Comparison of ENCODE assay signal across 8 cellular contexts in the genomic region with DNA sequence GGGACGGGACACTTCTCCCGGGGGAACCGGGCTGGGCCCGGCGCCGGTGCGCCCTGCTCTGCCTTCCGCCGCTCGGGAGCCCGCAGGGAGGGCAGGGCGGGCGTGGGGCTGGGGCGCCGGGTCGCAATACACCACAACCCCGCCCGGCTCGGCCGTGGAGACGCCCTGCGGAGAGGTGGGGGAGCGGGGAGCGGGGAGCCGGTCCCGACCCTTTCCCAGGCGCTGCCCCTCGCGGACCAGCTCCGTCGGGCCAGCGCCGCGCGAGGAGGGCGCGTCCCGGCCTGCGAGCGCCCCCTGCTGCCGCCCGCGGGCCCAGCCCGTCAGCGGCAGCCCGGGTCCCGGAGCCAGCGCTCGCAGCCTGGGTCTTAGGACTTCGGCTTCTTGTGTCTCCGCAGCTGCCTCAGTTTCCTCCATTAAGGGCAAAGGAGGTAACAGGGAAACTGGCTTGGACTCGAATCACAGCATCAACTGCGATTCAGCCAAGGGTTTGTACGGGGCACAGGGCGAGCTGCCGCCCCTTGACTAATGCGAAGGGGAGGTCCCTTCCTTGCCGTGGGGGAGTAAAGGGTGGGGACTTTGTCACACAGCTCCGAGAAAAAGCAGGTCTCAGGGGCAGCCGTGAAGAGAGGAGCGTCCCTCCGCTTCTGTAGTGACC. TPM values are rescaled to one million over a fixed set of nuclear protein-coding genes. Genes with fewer than 3 reads are reported as not detected.
DNase-seq lines count a peak whose midpoint lies in the region; ATAC-seq and TF ChIP-seq lines count a peak whose summit lies in the region.

No MANE protein-coding gene starts in this region.

- peak overlapping the region; percentile 75 for H3K4me3 Mint-ChIP-seq in activated T-helper 1 cell treated with anti-CD3 and anti-CD28 coated beads, Interleukin-12 subunit alpha, Interleukin-12 subunit beta, Interleukin-2, Interleukin-4 antibody, amounts not matched to agents 30 ng/mL and 10 ng/mL and 1 ng/mL, durations not matched to agents 14 hours and 24 hours and 36 hours

- DNase-seq in 8988T (peak; percentile 98), NOMO-1 treated with dmso at 0.1 percent for 144 hours (lab: John Stamatoyannopoulos, UW; ENCODE audit: unreplicated experiment) (peak; percentile 18), foreskin keratinocyte (peak in 1 of 2 donors; percentile 28), omental fat pad (ENCODE audit: low spot score) (no peak), vagina (ENCODE audit: extremely low spot score in 2 of 2) (no peak)
- DNase-seq in activated T-helper 1 cell treated with anti-CD3 and anti-CD28 coated beads, Interleukin-12 subunit alpha, Interleukin-12 subunit beta, Interleukin-2, Interleukin-4 antibody, amounts not matched to agents 30 ng/mL and 10 ng/mL and 1 ng/mL, durations not matched to agents 14 hours and 24 hours and 36 hours (ENCODE audit: low spot score), result peak; percentile 61

- no peaks in the 10 kb centered on the region for H3K36me3 ChIP-seq in vagina

- intact Hi-C loops in activated T-helper 1 cell treated with anti-CD3 and anti-CD28 coated beads, Interleukin-12 subunit alpha, Interleukin-12 subunit beta, Interleukin-2, Interleukin-4 antibody, amounts not matched to agents 30 ng/mL and 10 ng/mL and 1 ng/mL, durations not matched to agents 14 hours and 24 hours and 36 hours (cut with micrococcal nuclease), result loop anchor here (1.0 to 5.0 kb wide), 4 partner anchors 28 to 150 kb away; partner anchors contain the start of genes CIAO1, DUSP2 and TMEM127
- intact Hi-C loops in vagina (cut with DNase I), result loop anchor here (5.0 kb wide), 1 partner anchor 125 kb away; the partner anchor contains the start of gene ANKRD36C

- peaks cover 28% of the 10 kb centered on the region for H3K4me1 Mint-ChIP-seq in activated T-helper 1 cell treated with anti-CD3 and anti-CD28 coated beads, Interleukin-12 subunit alpha, Interleukin-12 subunit beta, Interleukin-2, Interleukin-4 antibody, amounts not matched to agents 30 ng/mL and 10 ng/mL and 1 ng/mL, durations not matched to agents 14 hours and 24 hours and 36 hours (ENCODE audit: low read depth)

- no peaks in the 10 kb centered on the region for H3K9me3 Mint-ChIP-seq in activated T-helper 1 cell treated with anti-CD3 and anti-CD28 coated beads, Interleukin-12 subunit alpha, Interleukin-12 subunit beta, Interleukin-2, Interleukin-4 antibody, amounts not matched to agents 30 ng/mL and 10 ng/mL and 1 ng/mL, durations not matched to agents 14 hours and 24 hours and 36 hours

- TF ChIP-seq POLR2A in vagina (IDR thresholded peaks at IDR 0.05), result no peak

- TF ChIP-seq CTCF in GM12874 (IDR thresholded peaks at IDR 0.05; ENCODE audit: insufficient read depth, low read depth, low read length) (peak; percentile 86), foreskin keratinocyte (conservative IDR thresholded peaks at IDR 0.05) (peak; percentile 91), omental fat pad (IDR thresholded peaks at IDR 0.05) (peak in 2 of 3 donors; percentile 76 to 77), vagina (IDR thresholded peaks at IDR 0.05) (peak in 2 of 3 experiments; percentile 8 to 78)

- H3K4me1 ChIP-seq in foreskin keratinocyte (no peaks in the 10 kb centered on the region), vagina (peaks cover 13% of the 10 kb centered on the region)

- H3K27me3 ChIP-seq in foreskin keratinocyte (peaks cover 64% of the 10 kb centered on the region), vagina (no peaks in the 10 kb centered on the region)

- ATAC-seq in HG02938 (IDR thresholded peaks at IDR 0.05; ENCODE audit: unreplicated experiment) (peak; percentile 53), foreskin keratinocyte (peak; percentile 70), omental fat pad (ENCODE audit: low FRiP score) (peak; percentile 67)

- H3K36me3 Mint-ChIP-seq in activated T-helper 1 cell treated with anti-CD3 and anti-CD28 coated beads, Interleukin-12 subunit alpha, Interleukin-12 subunit beta, Interleukin-2, Interleukin-4 antibody, amounts not matched to agents 30 ng/mL and 10 ng/mL and 1 ng/mL, durations not matched to agents 14 hours and 24 hours and 36 hours (ENCODE audit: low read depth), result no peaks in the 10 kb centered on the region

- H3K27ac ChIP-seq in foreskin keratinocyte, result no peak overlapping the region
- H3K27ac ChIP-seq in vagina, result peak overlapping the region; percentile 48

- H3K9me3 ChIP-seq in vagina, result no peaks in the 10 kb centered on the region

- peaks cover 37% of the 10 kb centered on the region for H3K27me3 Mint-ChIP-seq in activated T-helper 1 cell treated with anti-CD3 and anti-CD28 coated beads, Interleukin-12 subunit alpha, Interleukin-12 subunit beta, Interleukin-2, Interleukin-4 antibody, amounts not matched to agents 30 ng/mL and 10 ng/mL and 1 ng/mL, durations not matched to agents 14 hours and 24 hours and 36 hours (ENCODE audit: insufficient read depth)

- peak overlapping the region; percentile 57 to 74 for H3K4me3 ChIP-seq in vagina

- no peak overlapping the region for H3K27ac Mint-ChIP-seq in activated T-helper 1 cell treated with anti-CD3 and anti-CD28 coated beads, Interleukin-12 subunit alpha, Interleukin-12 subunit beta, Interleukin-2, Interleukin-4 antibody, amounts not matched to agents 30 ng/mL and 10 ng/mL and 1 ng/mL, durations not matched to agents 14 hours and 24 hours and 36 hours

RNA-seq across cellular contexts. Expression of gene ADRA2B, which starts 0.6 kb away (rescaled TPM):
- total RNA-seq in activated T-helper 1 cell treated with anti-CD3 and anti-CD28 coated beads, Interleukin-12 subunit alpha, Interleukin-12 subunit beta, Interleukin-2, Interleukin-4 antibody, amounts not matched to agents 30 ng/mL and 10 ng/mL and 1 ng/mL, durations not matched to agents 14 hours and 24 hours and 36 hours, result 0.12 and 0.21 TPM in 2 replicates
- total RNA-seq in foreskin keratinocyte, result 0.03 and 0.04 TPM in 2 replicates
- 0.01 and 0.04 TPM in 2 replicates for polyA plus RNA-seq in foreskin keratinocyte
- 1 to 10 TPM in 3 of 4 donors, under 1 TPM in 1; 0.63 to 9.8 (median 2.6) TPM for total RNA-seq in omental fat pad
- total RNA-seq in vagina, result 0.49 TPM

RNA-seq across cellular contexts. Expression of gene ASTL, which starts 21.3 kb away (rescaled TPM):
- 2.0 and 2.9 TPM in 2 replicates for total RNA-seq in activated T-helper 1 cell treated with anti-CD3 and anti-CD28 coated beads, Interleukin-12 subunit alpha, Interleukin-12 subunit beta, Interleukin-2, Interleukin-4 antibody, amounts not matched to agents 30 ng/mL and 10 ng/mL and 1 ng/mL, durations not matched to agents 14 hours and 24 hours and 36 hours
- total RNA-seq in foreskin keratinocyte, result not detected in 2 replicates
- not detected in 2 replicates for polyA plus RNA-seq in foreskin keratinocyte
- 1 to 10 TPM in 1 of 4 donors, under 1 TPM in 1, not detected in 2; 0.84 to 3.3 TPM for total RNA-seq in omental fat pad
- total RNA-seq in vagina, result not detected

RNA-seq across cellular contexts. Expression of gene DUSP2, which starts 28.2 kb away (rescaled TPM):
- total RNA-seq in activated T-helper 1 cell treated with anti-CD3 and anti-CD28 coated beads, Interleukin-12 subunit alpha, Interleukin-12 subunit beta, Interleukin-2, Interleukin-4 antibody, amounts not matched to agents 30 ng/mL and 10 ng/mL and 1 ng/mL, durations not matched to agents 14 hours and 24 hours and 36 hours, result 494 and 500 TPM in 2 replicates
- total RNA-seq in foreskin keratinocyte (1.9 and 2.6 TPM in 2 replicates), omental fat pad (100 to 1,000 TPM in 1 of 4 donors, 10 to 100 TPM in 1, 1 to 10 TPM in 2; 8.5 to 199 (median 18.8) TPM), vagina (14.0 TPM)
- 2.5 and 2.8 TPM in 2 replicates for polyA plus RNA-seq in foreskin keratinocyte

Comparison
In these comparisons a context has a peak if more than half of its experiments do, and no peak if none do; other contexts are left out.
1. DNase-seq: peak in 8988T (single experiment), NOMO-1 treated with dmso at 0.1 percent for 144 hours (single experiment) and activated T-helper 1 cell treated with anti-CD3 and anti-CD28 coated beads, Interleukin-12 subunit alpha, Interleukin-12 subunit beta, Interleukin-2, Interleukin-4 antibody, amounts not matched to agents 30 ng/mL and 10 ng/mL and 1 ng/mL, durations not matched to agents 14 hours and 24 hours and 36 hours (single experiment); none in omental fat pad (single experiment) and vagina (0 of 2).
2. Peak in every context shown above with its lines, with median percentiles within 50 percentile points of each other: CTCF ChIP-seq and ATAC-seq.